Comparison of ENCODE assay signal across 1 cellular context in the genomic region with DNA sequence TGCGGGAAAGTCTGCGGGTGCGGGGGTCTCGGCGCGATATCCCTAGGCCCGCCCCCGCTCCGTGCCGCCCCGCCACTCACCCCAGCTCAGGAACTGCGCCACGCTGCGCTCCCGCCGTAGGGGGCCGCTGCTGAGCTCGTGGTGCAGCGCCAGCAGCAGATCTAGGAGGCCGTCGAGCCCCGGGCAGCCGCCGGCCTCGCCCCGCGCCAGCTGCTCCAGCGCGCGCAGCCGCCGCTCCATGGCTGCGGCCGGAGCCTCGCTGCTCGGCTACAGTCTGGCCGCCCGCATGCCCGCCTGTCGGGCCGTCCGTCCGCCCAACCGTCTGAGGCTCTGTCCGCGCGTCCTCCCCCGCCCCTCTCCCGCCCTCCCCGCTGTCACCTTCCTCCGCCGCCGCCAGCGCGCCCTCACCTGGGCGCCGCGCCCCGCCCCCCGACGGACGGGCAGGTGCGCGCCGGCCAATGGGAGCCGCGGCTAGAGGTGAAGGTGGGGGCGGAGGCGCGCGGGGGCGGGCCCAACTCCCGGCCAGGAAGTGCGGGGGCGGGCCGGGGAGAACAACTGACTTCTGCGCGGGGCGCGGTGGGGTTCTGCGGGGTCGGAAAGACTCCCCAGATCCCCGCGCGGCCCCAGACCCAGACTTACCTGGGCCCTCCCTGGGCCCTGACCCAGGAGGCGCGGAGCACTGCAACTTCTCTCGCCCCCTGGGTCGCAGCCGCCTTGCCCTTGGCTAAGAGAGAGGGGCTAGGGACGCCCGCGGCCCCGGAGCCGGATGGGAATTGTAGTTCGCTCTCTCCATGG.
TF ChIP-seq lines count a peak whose summit lies in the region.

A gene with protein sequence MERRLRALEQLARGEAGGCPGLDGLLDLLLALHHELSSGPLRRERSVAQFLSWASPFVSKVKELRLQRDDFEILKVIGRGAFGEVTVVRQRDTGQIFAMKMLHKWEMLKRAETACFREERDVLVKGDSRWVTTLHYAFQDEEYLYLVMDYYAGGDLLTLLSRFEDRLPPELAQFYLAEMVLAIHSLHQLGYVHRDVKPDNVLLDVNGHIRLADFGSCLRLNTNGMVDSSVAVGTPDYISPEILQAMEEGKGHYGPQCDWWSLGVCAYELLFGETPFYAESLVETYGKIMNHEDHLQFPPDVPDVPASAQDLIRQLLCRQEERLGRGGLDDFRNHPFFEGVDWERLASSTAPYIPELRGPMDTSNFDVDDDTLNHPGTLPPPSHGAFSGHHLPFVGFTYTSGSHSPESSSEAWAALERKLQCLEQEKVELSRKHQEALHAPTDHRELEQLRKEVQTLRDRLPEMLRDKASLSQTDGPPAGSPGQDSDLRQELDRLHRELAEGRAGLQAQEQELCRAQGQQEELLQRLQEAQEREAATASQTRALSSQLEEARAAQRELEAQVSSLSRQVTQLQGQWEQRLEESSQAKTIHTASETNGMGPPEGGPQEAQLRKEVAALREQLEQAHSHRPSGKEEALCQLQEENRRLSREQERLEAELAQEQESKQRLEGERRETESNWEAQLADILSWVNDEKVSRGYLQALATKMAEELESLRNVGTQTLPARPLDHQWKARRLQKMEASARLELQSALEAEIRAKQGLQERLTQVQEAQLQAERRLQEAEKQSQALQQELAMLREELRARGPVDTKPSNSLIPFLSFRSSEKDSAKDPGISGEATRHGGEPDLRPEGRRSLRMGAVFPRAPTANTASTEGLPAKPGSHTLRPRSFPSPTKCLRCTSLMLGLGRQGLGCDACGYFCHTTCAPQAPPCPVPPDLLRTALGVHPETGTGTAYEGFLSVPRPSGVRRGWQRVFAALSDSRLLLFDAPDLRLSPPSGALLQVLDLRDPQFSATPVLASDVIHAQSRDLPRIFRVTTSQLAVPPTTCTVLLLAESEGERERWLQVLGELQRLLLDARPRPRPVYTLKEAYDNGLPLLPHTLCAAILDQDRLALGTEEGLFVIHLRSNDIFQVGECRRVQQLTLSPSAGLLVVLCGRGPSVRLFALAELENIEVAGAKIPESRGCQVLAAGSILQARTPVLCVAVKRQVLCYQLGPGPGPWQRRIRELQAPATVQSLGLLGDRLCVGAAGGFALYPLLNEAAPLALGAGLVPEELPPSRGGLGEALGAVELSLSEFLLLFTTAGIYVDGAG (N-terminal part only) (minus strand): TSS at position 324 of the 795 bp plus-strand sequence. CDS start 84 bp downstream, at position 240.

TF ChIP-seq in K562, 482 proteins besides CTCF, POLR2A, EP300 and RAD21 (continued from another document and continues in another):
- TF ChIP-seq, protein P1, sequence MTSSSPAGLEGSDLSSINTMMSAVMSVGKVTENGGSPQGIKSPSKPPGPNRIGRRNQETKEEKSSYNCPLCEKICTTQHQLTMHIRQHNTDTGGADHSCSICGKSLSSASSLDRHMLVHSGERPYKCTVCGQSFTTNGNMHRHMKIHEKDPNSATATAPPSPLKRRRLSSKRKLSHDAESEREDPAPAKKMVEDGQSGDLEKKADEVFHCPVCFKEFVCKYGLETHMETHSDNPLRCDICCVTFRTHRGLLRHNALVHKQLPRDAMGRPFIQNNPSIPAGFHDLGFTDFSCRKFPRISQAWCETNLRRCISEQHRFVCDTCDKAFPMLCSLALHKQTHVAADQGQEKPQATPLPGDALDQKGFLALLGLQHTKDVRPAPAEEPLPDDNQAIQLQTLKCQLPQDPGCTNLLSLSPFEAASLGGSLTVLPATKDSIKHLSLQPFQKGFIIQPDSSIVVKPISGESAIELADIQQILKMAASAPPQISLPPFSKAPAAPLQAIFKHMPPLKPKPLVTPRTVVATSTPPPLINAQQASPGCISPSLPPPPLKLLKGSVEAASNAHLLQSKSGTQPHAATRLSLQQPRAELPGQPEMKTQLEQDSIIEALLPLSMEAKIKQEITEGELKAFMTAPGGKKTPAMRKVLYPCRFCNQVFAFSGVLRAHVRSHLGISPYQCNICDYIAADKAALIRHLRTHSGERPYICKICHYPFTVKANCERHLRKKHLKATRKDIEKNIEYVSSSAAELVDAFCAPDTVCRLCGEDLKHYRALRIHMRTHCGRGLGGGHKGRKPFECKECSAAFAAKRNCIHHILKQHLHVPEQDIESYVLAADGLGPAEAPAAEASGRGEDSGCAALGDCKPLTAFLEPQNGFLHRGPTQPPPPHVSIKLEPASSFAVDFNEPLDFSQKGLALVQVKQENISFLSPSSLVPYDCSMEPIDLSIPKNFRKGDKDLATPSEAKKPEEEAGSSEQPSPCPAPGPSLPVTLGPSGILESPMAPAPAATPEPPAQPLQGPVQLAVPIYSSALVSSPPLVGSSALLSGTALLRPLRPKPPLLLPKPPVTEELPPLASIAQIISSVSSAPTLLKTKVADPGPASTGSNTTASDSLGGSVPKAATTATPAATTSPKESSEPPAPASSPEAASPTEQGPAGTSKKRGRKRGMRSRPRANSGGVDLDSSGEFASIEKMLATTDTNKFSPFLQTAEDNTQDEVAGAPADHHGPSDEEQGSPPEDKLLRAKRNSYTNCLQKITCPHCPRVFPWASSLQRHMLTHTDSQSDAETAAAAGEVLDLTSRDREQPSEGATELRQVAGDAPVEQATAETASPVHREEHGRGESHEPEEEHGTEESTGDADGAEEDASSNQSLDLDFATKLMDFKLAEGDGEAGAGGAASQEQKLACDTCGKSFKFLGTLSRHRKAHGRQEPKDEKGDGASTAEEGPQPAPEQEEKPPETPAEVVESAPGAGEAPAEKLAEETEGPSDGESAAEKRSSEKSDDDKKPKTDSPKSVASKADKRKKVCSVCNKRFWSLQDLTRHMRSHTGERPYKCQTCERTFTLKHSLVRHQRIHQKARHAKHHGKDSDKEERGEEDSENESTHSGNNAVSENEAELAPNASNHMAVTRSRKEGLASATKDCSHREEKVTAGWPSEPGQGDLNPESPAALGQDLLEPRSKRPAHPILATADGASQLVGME (CRISPR knock-in tag; IDR thresholded peaks at IDR 0.05), result no peak
- TF ChIP-seq, protein P2, sequence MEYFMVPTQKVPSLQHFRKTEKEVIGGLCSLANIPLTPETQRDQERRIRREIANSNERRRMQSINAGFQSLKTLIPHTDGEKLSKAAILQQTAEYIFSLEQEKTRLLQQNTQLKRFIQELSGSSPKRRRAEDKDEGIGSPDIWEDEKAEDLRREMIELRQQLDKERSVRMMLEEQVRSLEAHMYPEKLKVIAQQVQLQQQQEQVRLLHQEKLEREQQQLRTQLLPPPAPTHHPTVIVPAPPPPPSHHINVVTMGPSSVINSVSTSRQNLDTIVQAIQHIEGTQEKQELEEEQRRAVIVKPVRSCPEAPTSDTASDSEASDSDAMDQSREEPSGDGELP (CRISPR knock-in tag; IDR thresholded peaks at IDR 0.05; ENCODE audit: borderline replicate concordance), result peak; percentile 57
- no peak for TF ChIP-seq HMG20B (CRISPR knock-in tag; IDR thresholded peaks at IDR 0.05)
- TF ChIP-seq SLC30A9 (CRISPR knock-in tag; IDR thresholded peaks at IDR 0.05), result no peak
- no peak for TF ChIP-seq ZNF324 (CRISPR knock-in tag; IDR thresholded peaks at IDR 0.05)
- no peak for TF ChIP-seq ELF2 (CRISPR knock-in tag; IDR thresholded peaks at IDR 0.05)
- TF ChIP-seq ZNF445 (CRISPR knock-in tag; IDR thresholded peaks at IDR 0.05; ENCODE audit: low read depth), result no peak
- TF ChIP-seq PCBP2 (IDR thresholded peaks at IDR 0.05; ENCODE audit: low read depth, low read length, poor library complexity, severe bottlenecking), result no peak
- no peak for TF ChIP-seq SREBF2 (CRISPR knock-in tag; IDR thresholded peaks at IDR 0.05)
- TF ChIP-seq POLR2B (IDR thresholded peaks at IDR 0.05; ENCODE audit: low read depth, partially characterized antibody), result peak; percentile 34
- no peak for TF ChIP-seq NBN (IDR thresholded peaks at IDR 0.05; ENCODE audit: low read depth)
- TF ChIP-seq, protein P3, sequence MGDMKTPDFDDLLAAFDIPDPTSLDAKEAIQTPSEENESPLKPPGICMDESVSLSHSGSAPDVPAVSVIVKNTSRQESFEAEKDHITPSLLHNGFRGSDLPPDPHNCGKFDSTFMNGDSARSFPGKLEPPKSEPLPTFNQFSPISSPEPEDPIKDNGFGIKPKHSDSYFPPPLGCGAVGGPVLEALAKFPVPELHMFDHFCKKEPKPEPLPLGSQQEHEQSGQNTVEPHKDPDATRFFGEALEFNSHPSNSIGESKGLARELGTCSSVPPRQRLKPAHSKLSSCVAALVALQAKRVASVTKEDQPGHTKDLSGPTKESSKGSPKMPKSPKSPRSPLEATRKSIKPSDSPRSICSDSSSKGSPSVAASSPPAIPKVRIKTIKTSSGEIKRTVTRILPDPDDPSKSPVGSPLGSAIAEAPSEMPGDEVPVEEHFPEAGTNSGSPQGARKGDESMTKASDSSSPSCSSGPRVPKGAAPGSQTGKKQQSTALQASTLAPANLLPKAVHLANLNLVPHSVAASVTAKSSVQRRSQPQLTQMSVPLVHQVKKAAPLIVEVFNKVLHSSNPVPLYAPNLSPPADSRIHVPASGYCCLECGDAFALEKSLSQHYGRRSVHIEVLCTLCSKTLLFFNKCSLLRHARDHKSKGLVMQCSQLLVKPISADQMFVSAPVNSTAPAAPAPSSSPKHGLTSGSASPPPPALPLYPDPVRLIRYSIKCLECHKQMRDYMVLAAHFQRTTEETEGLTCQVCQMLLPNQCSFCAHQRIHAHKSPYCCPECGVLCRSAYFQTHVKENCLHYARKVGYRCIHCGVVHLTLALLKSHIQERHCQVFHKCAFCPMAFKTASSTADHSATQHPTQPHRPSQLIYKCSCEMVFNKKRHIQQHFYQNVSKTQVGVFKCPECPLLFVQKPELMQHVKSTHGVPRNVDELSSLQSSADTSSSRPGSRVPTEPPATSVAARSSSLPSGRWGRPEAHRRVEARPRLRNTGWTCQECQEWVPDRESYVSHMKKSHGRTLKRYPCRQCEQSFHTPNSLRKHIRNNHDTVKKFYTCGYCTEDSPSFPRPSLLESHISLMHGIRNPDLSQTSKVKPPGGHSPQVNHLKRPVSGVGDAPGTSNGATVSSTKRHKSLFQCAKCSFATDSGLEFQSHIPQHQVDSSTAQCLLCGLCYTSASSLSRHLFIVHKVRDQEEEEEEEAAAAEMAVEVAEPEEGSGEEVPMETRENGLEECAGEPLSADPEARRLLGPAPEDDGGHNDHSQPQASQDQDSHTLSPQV (IDR thresholded peaks at IDR 0.05), result peak; percentile 79
- TF ChIP-seq, protein P4, sequence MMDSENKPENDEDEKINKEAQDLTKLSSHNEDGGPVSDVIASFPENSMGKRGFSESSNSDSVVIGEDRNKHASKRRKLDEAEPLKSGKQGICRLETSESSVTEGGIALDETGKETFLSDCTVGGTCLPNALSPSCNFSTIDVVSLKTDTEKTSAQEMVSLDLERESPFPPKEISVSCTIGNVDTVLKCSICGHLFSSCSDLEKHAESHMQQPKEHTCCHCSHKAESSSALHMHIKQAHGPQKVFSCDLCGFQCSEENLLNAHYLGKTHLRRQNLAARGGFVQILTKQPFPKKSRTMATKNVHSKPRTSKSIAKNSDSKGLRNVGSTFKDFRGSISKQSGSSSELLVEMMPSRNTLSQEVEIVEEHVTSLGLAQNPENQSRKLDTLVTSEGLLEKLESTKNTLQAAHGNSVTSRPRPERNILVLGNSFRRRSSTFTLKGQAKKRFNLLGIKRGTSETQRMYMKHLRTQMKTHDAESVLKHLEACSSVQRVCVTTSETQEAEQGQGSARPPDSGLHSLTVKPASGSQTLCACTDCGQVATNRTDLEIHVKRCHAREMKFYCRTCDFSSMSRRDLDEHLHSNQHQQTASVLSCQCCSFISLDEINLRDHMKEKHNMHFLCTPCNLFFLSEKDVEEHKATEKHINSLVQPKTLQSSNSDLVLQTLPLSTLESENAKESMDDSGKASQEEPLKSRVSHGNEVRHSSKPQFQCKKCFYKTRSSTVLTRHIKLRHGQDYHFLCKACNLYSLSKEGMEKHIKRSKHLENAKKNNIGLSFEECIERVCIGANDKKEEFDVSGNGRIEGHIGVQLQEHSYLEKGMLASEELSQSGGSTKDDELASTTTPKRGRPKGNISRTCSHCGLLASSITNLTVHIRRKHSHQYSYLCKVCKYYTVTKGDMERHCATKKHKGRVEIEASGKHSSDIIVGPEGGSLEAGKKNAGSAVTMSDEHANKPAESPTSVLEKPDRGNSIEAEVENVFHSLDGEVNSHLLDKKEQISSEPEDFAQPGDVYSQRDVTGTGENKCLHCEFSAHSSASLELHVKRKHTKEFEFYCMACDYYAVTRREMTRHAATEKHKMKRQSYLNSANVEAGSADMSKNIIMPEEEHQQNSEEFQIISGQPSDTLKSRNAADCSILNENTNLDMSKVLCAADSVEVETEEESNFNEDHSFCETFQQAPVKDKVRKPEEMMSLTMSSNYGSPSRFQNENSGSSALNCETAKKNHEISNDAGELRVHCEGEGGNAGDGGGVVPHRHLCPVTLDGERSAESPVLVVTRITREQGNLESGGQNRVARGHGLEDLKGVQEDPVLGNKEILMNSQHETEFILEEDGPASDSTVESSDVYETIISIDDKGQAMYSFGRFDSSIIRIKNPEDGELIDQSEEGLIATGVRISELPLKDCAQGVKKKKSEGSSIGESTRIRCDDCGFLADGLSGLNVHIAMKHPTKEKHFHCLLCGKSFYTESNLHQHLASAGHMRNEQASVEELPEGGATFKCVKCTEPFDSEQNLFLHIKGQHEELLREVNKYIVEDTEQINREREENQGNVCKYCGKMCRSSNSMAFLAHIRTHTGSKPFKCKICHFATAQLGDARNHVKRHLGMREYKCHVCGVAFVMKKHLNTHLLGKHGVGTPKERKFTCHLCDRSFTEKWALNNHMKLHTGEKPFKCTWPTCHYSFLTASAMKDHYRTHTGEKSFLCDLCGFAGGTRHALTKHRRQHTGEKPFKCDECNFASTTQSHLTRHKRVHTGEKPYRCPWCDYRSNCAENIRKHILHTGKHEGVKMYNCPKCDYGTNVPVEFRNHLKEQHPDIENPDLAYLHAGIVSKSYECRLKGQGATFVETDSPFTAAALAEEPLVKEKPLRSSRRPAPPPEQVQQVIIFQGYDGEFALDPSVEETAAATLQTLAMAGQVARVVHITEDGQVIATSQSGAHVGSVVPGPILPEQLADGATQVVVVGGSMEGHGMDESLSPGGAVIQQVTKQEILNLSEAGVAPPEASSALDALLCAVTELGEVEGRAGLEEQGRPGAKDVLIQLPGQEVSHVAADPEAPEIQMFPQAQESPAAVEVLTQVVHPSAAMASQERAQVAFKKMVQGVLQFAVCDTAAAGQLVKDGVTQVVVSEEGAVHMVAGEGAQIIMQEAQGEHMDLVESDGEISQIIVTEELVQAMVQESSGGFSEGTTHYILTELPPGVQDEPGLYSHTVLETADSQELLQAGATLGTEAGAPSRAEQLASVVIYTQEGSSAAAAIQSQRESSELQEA (IDR thresholded peaks at IDR 0.05; ENCODE audit: low read depth), result no peak
- TF ChIP-seq, protein P5, sequence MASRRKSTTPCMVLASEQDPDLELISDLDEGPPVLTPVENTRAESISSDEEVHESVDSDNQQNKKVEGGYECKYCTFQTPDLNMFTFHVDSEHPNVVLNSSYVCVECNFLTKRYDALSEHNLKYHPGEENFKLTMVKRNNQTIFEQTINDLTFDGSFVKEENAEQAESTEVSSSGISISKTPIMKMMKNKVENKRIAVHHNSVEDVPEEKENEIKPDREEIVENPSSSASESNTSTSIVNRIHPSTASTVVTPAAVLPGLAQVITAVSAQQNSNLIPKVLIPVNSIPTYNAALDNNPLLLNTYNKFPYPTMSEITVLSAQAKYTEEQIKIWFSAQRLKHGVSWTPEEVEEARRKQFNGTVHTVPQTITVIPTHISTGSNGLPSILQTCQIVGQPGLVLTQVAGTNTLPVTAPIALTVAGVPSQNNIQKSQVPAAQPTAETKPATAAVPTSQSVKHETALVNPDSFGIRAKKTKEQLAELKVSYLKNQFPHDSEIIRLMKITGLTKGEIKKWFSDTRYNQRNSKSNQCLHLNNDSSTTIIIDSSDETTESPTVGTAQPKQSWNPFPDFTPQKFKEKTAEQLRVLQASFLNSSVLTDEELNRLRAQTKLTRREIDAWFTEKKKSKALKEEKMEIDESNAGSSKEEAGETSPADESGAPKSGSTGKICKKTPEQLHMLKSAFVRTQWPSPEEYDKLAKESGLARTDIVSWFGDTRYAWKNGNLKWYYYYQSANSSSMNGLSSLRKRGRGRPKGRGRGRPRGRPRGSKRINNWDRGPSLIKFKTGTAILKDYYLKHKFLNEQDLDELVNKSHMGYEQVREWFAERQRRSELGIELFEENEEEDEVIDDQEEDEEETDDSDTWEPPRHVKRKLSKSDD (conservative IDR thresholded peaks at IDR 0.05; ENCODE audit: low read length), result no peak
- no peak for TF ChIP-seq KLF1 (tag; IDR thresholded peaks at IDR 0.05)
